ENCODE assay signal across 13 cellular contexts in the genomic region with DNA sequence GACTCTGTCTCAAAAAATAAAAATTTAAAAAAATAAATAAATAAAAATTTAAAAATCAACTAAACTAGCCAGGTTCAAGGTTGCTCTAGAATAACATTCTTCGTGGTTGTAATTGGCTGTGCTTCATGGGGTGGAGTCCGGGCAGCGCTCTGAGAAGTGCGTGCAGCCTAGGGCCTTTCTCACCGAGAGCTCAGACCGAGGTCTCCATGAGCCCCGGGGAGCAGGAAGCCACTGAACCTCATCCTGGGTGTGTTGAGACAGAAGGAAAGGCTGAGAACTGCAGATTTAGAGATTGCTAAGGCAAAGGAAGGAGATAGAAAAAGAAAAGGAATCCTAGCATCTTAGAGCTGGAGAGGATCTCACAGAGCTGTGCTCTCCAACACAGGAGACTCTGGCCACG. TPM values are rescaled to one million over a fixed set of nuclear protein-coding genes. Genes with fewer than 3 reads are reported as not detected.
DNase-seq lines count a peak whose midpoint lies in the region; ATAC-seq and TF ChIP-seq lines count a peak whose summit lies in the region.
"Had no signal": no experiment of that assay in that cellular context is flagged by ENCODE, and none has a peak within 500 bp of the region (broad histone marks: within the 10 kb centered on the region; RNA-seq: fewer than 3 reads in every experiment).

No MANE protein-coding gene starts in this region.

- intact Hi-C loops in CD8-positive, alpha-beta T cell (cut with DNase I, micrococcal nuclease) = loop anchor here in 1 of 2 experiments (2.0 kb wide), 2 partner anchors 14 to 16 kb away; a partner anchor contains a TSS

- H3K9me2 ChIP-seq in GM23248 (ENCODE audit: insufficient read depth) = no peaks in the 10 kb centered on the region

- H3K36me3 Mint-ChIP-seq in CD8-positive, alpha-beta T cell = peaks cover 14% of the 10 kb centered on the region
- H3K36me3 Mint-ChIP-seq in activated naive CD4-positive, alpha-beta T cell treated with anti-CD3 and anti-CD28 coated beads, Interleukin-2, amount 10 ng/mL, durations not matched to agents 7 days and 5 days = peaks cover 70% of the 10 kb centered on the region
- H3K36me3 Mint-ChIP-seq in progenitor cell of endocrine pancreas (ENCODE audit: insufficient read depth) = peaks cover 18% of the 10 kb centered on the region

- no peaks in the 10 kb centered on the region for H3F3A ChIP-seq in GM23248 (ENCODE audit: insufficient read depth)

- peak overlapping the region; percentile 68 for H3K4me3 Mint-ChIP-seq in CD8-positive, alpha-beta T cell
- H3K4me3 Mint-ChIP-seq in activated naive CD4-positive, alpha-beta T cell treated with anti-CD3 and anti-CD28 coated beads, Interleukin-2, amount 10 ng/mL, durations not matched to agents 7 days and 5 days = peak overlapping the region; percentile 31
- no peak overlapping the region for H3K4me3 Mint-ChIP-seq in progenitor cell of endocrine pancreas (ENCODE audit: low read depth)

- H3K79me2 ChIP-seq in GM23248 (ENCODE audit: insufficient read depth) = no peaks in the 10 kb centered on the region

- H3K4me1 ChIP-seq in CD8-positive, alpha-beta T cell (ENCODE audit: insufficient read depth, low read length) = peaks cover 41% of the 10 kb centered on the region
- no peaks in the 10 kb centered on the region for H3K4me1 ChIP-seq in GM23248 (ENCODE audit: insufficient read depth)

- no peak for TF ChIP-seq CTCF in CD8-positive, alpha-beta T cell (IDR thresholded peaks at IDR 0.05)
- no peak for TF ChIP-seq CTCF in progenitor cell of endocrine pancreas (IDR thresholded peaks at IDR 0.05; ENCODE audit: unreplicated experiment)

- no peak overlapping the region for H3K27ac ChIP-seq in CD8-positive, alpha-beta T cell (ENCODE audit: low read depth, low read length)
- H3K27ac ChIP-seq in GM23248 = no peak overlapping the region
- H3K27ac ChIP-seq: esophagus squamous epithelium had no signal

- no peaks in the 10 kb centered on the region for H4K20me1 ChIP-seq in GM23248 (ENCODE audit: insufficient read depth)

- ATAC-seq in CD8-positive, alpha-beta T cell = peak; percentile 64
- no peak for ATAC-seq in GM21528 (IDR thresholded peaks at IDR 0.05; ENCODE audit: low FRiP score, unreplicated experiment)

- no peak overlapping the region for H2AFZ ChIP-seq in GM23248

- CTCF ChIA-PET in CD8-positive, alpha-beta T cell (lab: Charles Lee) = interaction anchor here (0.7 to 2.2 kb wide), 9 partner anchors 10 to 315 kb away, joined by 3 to 11 read pairs (median 3); no protein-coding TSS in a partner anchor
- CTCF ChIA-PET in activated naive CD4-positive, alpha-beta T cell treated with anti-CD3 and anti-CD28 coated beads, Interleukin-2, amount 10 ng/mL, durations not matched to agents 7 days and 5 days (lab: Charles Lee) = interaction anchor here (0.7 to 1.8 kb wide), 10 partner anchors 9 to 165 kb away, joined by 3 to 6 read pairs (median 4); a partner anchor contains a TSS

- no peaks in the 10 kb centered on the region for H3K9me3 Mint-ChIP-seq in CD8-positive, alpha-beta T cell
- H3K9me3 Mint-ChIP-seq in activated naive CD4-positive, alpha-beta T cell treated with anti-CD3 and anti-CD28 coated beads, Interleukin-2, amount 10 ng/mL, durations not matched to agents 7 days and 5 days = peaks cover 1% of the 10 kb centered on the region
- H3K9me3 Mint-ChIP-seq in progenitor cell of endocrine pancreas (ENCODE audit: low read depth) = no peaks in the 10 kb centered on the region

- H3K36me3 ChIP-seq in CD8-positive, alpha-beta T cell (ENCODE audit: insufficient read depth, low read length) = peaks cover 8% of the 10 kb centered on the region
- no peaks in the 10 kb centered on the region for H3K36me3 ChIP-seq in GM23248 (ENCODE audit: low read depth)

- no peak overlapping the region for H3K9ac ChIP-seq in GM23248

- no peaks in the 10 kb centered on the region for H3K27me3 ChIP-seq in CD8-positive, alpha-beta T cell (ENCODE audit: insufficient read depth, low read length)
- H3K27me3 ChIP-seq in GM23248 (replicated peaks; ENCODE audit: insufficient read depth) = no peaks in the 10 kb centered on the region
- H3K27me3 ChIP-seq: esophagus squamous epithelium, Peyer's patch had no signal

- POLR2A ChIA-PET in CD8-positive, alpha-beta T cell (lab: Charles Lee) = interaction anchor here (1.0 to 1.8 kb wide), 5 partner anchors 9 to 96 kb away, joined by 3 to 13 read pairs (median 3); no protein-coding TSS in a partner anchor

- peak in 6 of 7 experiments; percentile 26 to 73 (median 54) for DNase-seq in CD8-positive, alpha-beta T cell
- DNase-seq in T-helper 9 cell (peak; percentile 39), progenitor cell of endocrine pancreas (ENCODE audit: low spot score, unreplicated experiment) (no peak), NCI-H1694 treated with DMSO at 0.1 percent for 48 hours (lab: John Stamatoyannopoulos, UW) (no peak), GM23248 (no peak), islet precursor cell (no peak)
- DNase-seq in activated naive CD4-positive, alpha-beta T cell treated with anti-CD3 and anti-CD28 coated beads, Interleukin-2, amount 10 ng/mL, durations not matched to agents 7 days and 5 days = peak; percentile 84
- DNase-seq: esophagus squamous epithelium, GF-D8, NCI-H1092 treated with DMSO at 0.1 percent for 48 hours, NCI-H524 had no signal

- peak overlapping the region; percentile 95 for H3K27ac Mint-ChIP-seq in CD8-positive, alpha-beta T cell
- H3K27ac Mint-ChIP-seq in activated naive CD4-positive, alpha-beta T cell treated with anti-CD3 and anti-CD28 coated beads, Interleukin-2, amount 10 ng/mL, durations not matched to agents 7 days and 5 days = peak overlapping the region; percentile 96
- H3K27ac Mint-ChIP-seq in progenitor cell of endocrine pancreas = peak overlapping the region; percentile 26

- H3K9me3 ChIP-seq in CD8-positive, alpha-beta T cell (ENCODE audit: low read length) = no peaks in the 10 kb centered on the region
- no peaks in the 10 kb centered on the region for H3K9me3 ChIP-seq in GM23248 (ENCODE audit: low read depth)
- H3K9me3 ChIP-seq: esophagus squamous epithelium, Peyer's patch had no signal

- peaks cover 43% of the 10 kb centered on the region for H3K4me1 Mint-ChIP-seq in CD8-positive, alpha-beta T cell (ENCODE audit: low read depth)
- H3K4me1 Mint-ChIP-seq in activated naive CD4-positive, alpha-beta T cell treated with anti-CD3 and anti-CD28 coated beads, Interleukin-2, amount 10 ng/mL, durations not matched to agents 7 days and 5 days = peaks cover 79% of the 10 kb centered on the region
- peaks cover 12% of the 10 kb centered on the region for H3K4me1 Mint-ChIP-seq in progenitor cell of endocrine pancreas (ENCODE audit: low read depth)

- H3K4me2 ChIP-seq in GM23248 (ENCODE audit: unreplicated experiment) = no peak overlapping the region

- H3K4me3 ChIP-seq in CD8-positive, alpha-beta T cell (ENCODE audit: low read depth, low read length) = no peak overlapping the region
- no peak overlapping the region for H3K4me3 ChIP-seq in GM23248
- H3K4me3 ChIP-seq: esophagus squamous epithelium, Peyer's patch had no signal

- no peaks in the 10 kb centered on the region for H3K27me3 Mint-ChIP-seq in CD8-positive, alpha-beta T cell (ENCODE audit: low read depth)
- H3K27me3 Mint-ChIP-seq in activated naive CD4-positive, alpha-beta T cell treated with anti-CD3 and anti-CD28 coated beads, Interleukin-2, amount 10 ng/mL, durations not matched to agents 7 days and 5 days = no peaks in the 10 kb centered on the region
- no peaks in the 10 kb centered on the region for H3K27me3 Mint-ChIP-seq in progenitor cell of endocrine pancreas

- WGBS in GM23248 (ENCODE audit: low coverage in 1 of 2, low lambda C conversion rate in 2 of 2, missing lambda C conversion rate in 2 of 2), 2 experiments = 90 to 92% methylated on average over 8 of the region's 8 CpGs

- in situ Hi-C loops in GM23248 (cut with MboI) = no loop called here

RNA-seq across cellular contexts. Expression of a gene that starts 14.7 kb away (rescaled TPM):
- total RNA-seq in CD8-positive, alpha-beta T cell = 10 to 100 TPM; 27.5 to 29.8 TPM
- 23.9 and 28.3 TPM in 2 replicates for total RNA-seq in progenitor cell of endocrine pancreas
- total RNA-seq in GM23248 (2014; rRNA removed; shearing (Covaris generic)) = 27.9 and 52.0 TPM in 2 replicates
- polyA plus RNA-seq in GM23248 (2016; fragmentation: Nextera tagmentation; extraction: Ambion mirVana) = 18.5 TPM in 2 replicates

Comparison
In these comparisons a context has a peak if more than half of its experiments do, and no peak if none do; other contexts are left out.
1. DNase-seq: peak in CD8-positive, alpha-beta T cell (6 of 7), T-helper 9 cell (single experiment) and activated naive CD4-positive, alpha-beta T cell treated with anti-CD3 and anti-CD28 coated beads, Interleukin-2, amount 10 ng/mL, durations not matched to agents 7 days and 5 days (single experiment); none in progenitor cell of endocrine pancreas (single experiment), NCI-H1694 treated with DMSO at 0.1 percent for 48 hours (single experiment), GM23248 (single experiment) and islet precursor cell (single experiment).
2. H3K27ac Mint-ChIP-seq: peak in every context shown above with its lines; median percentile 96 in activated naive CD4-positive, alpha-beta T cell treated with anti-CD3 and anti-CD28 coated beads, Interleukin-2, amount 10 ng/mL, durations not matched to agents 7 days and 5 days; 95 in CD8-positive, alpha-beta T cell; 26 in progenitor cell of endocrine pancreas.